19 cellular contexts compared by ENCODE assay signal in the genomic region with DNA sequence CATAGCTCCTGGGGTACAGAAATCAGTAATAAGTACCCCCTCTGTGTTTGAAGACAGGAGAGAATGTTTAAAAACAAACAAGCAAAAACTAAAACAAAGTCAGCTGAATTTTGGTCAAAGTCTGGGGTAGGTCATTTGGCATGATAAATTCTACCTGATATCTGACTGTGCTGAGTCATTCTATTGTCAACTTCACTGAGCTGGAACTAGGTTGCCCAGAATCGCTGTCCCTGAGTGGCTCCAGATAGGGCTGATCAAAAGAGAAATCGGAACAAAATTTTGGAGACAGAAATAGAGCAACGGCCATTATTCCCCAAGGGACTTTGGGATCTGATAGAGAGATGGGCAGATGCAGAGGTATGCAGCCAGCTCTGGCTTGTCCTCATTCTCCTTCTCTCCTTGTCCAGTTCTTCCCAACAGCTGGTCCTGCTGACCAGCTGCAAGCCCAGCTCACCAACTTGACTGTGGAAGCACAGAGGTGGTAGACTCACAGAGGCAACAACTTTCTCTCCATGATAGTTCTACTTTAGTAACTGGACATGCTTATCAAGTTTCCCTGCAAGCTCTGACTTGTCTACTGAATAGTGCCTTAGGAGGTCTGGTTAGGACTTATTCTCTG. TPM values are rescaled to one million over a fixed set of nuclear protein-coding genes. Genes with fewer than 3 reads are reported as not detected.
A peak's percentile ranks its signal among the peaks of the same experiment; 100 is the strongest.
DNase-seq lines count a peak whose midpoint lies in the region; ATAC-seq, FAIRE-seq and TF ChIP-seq lines count a peak whose summit lies in the region.
"Had no signal": no experiment of that assay in that cellular context is flagged by ENCODE, and none has a peak within 500 bp of the region (broad histone marks: within the 10 kb centered on the region; RNA-seq: fewer than 3 reads in every experiment).

No MANE protein-coding gene starts in this region.

- WGBS in GM12878 (ENCODE audit: insufficient coverage, insufficient replicate concordance, low lambda C conversion rate, missing lambda C conversion rate), result 7% methylated on average over 3 of the region's 3 CpGs
- WGBS in mesendoderm (ENCODE audit: extremely low coverage, insufficient coverage, low lambda C conversion rate), result no CpG with 5 or more reads among the region's 3 CpGs

- H3K4me3 Mint-ChIP-seq in activated T-helper 2 cell treated with anti-CD3 and anti-CD28 coated beads, Interferon-gamma antibody, Interleukin-2, Interleukin-4, amounts not matched to agents 10 μg/mL and 5 μg/mL and 100 μg/mL, durations not matched to agents 14 hours and 24 hours and 36 hours (ENCODE audit: low read depth), result no peak overlapping the region
- H3K4me3 Mint-ChIP-seq: activated T-helper 17 cell treated with anti-CD3 and anti-CD28 coated beads, Interleukin-2, amount 50 U/mL, for 72 hours; central memory CD8-positive, alpha-beta T cell had no signal

- no peak overlapping the region for H2AFZ ChIP-seq in GM12878 (ENCODE audit: control insufficient read depth, low read depth, low read length)

- peaks cover 3% of the 10 kb centered on the region for H3K27me3 Mint-ChIP-seq in activated T-helper 2 cell treated with anti-CD3 and anti-CD28 coated beads, Interferon-gamma antibody, Interleukin-2, Interleukin-4, amounts not matched to agents 10 μg/mL and 5 μg/mL and 100 μg/mL, durations not matched to agents 14 hours and 24 hours and 36 hours (ENCODE audit: low read depth)

- H3K4ac ChIP-seq in mesendoderm (ENCODE audit: low read depth, low read length), result peak overlapping the region; percentile 55

- H3K23ac ChIP-seq in mesendoderm (ENCODE audit: low read length), result no peak overlapping the region

- DNase-seq in GM12878 (ENCODE audit: low read depth, low spot score) (no peak), mesendoderm (peak; percentile 26), vagina (ENCODE audit: extremely low spot score in 2 of 2) (no peak)
- no peak for DNase-seq in activated T-helper 2 cell treated with anti-CD3 and anti-CD28 coated beads, Interferon-gamma antibody, Interleukin-2, Interleukin-4, amounts not matched to agents 10 μg/mL and 5 μg/mL and 100 μg/mL, durations not matched to agents 14 hours and 24 hours and 36 hours (ENCODE audit: low spot score)
- DNase-seq: activated CD4-positive, CD25-positive, alpha-beta regulatory T cell treated with anti-CD3 and anti-CD28 coated beads, Interleukin-2, amount 50 U/mL, for 72 hours; effector CD4-positive, alpha-beta T cell; KBM-7; NCI-H1105; NCI-H69; T-helper 9 cell had no signal

- peak overlapping the region; percentile 87 for H2BK5ac ChIP-seq in mesendoderm (ENCODE audit: low read length)

- peak overlapping the region; percentile 56 for H3K56ac ChIP-seq in mesendoderm (ENCODE audit: low read length)

- TF ChIP-seq EP300 in GM12878 (IDR thresholded peaks at IDR 0.05; ENCODE audit: borderline replicate concordance in 1 of 2, control insufficient read depth in 1 of 2, low read depth in 2 of 2, low read length in 2 of 2), result no peak

- H2BK15ac ChIP-seq in mesendoderm (replicated peaks; ENCODE audit: low read depth), result peak overlapping the region; percentile 79

- H3K9me3 ChIP-seq in GM12878 (replicated peaks; ENCODE audit: control insufficient read depth, insufficient read depth, low read length) (no peaks in the 10 kb centered on the region), vagina (no peaks in the 10 kb centered on the region)
- H3K9me3 ChIP-seq: SJCRH30 had no signal

- H3K27ac ChIP-seq in GM12878 (ENCODE audit: control insufficient read depth, insufficient read depth) (no peak overlapping the region), mesendoderm (ENCODE audit: low read depth, low read length) (peak overlapping the region; percentile 69), vagina (no peak overlapping the region)
- H3K27ac ChIP-seq: HL-60, SJCRH30 had no signal

- no peak overlapping the region for H3K9ac ChIP-seq in GM12878 (ENCODE audit: control insufficient read depth, insufficient read depth, low read length)
- H3K9ac ChIP-seq in mesendoderm (ENCODE audit: low read length), result no peak overlapping the region

- no peak overlapping the region for H3K4me2 ChIP-seq in GM12878 (ENCODE audit: control insufficient read depth, insufficient read depth)
- H3K4me2 ChIP-seq in mesendoderm (ENCODE audit: low read length), result no peak overlapping the region

- H3K79me2 ChIP-seq in GM12878 (ENCODE audit: control insufficient read depth, insufficient read depth, low read length) (no peaks in the 10 kb centered on the region), mesendoderm (ENCODE audit: control insufficient read depth, insufficient read depth, low read length) (no peaks in the 10 kb centered on the region)

- CTCF ChIA-PET in GM12878 (lab: Yijun Ruan, JAX), result no interaction called here

- no peak overlapping the region for H4K8ac ChIP-seq in mesendoderm (ENCODE audit: low read depth, low read length)

- no peak overlapping the region for H3K4me3 ChIP-seq in GM12878
- no peak overlapping the region for H3K4me3 ChIP-seq in mesendoderm (ENCODE audit: low read length)
- no peak overlapping the region for H3K4me3 ChIP-seq in vagina
- H3K4me3 ChIP-seq: SJCRH30 had no signal

- H3K79me1 ChIP-seq in mesendoderm (ENCODE audit: low read length), result no peaks in the 10 kb centered on the region

- no peaks in the 10 kb centered on the region for H3K4me1 ChIP-seq in GM12878 (ENCODE audit: control insufficient read depth, insufficient read depth, low read length)
- H3K4me1 ChIP-seq in mesendoderm (ENCODE audit: control insufficient read depth, low read depth, low read length), result peaks cover 13% of the 10 kb centered on the region
- H3K4me1 ChIP-seq in vagina, result no peaks in the 10 kb centered on the region
- H3K4me1 ChIP-seq: SJCRH30 had no signal

- intact Hi-C loops in GM12878 (cut with micrococcal nuclease; ENCODE audit: unreplicated experiment) (no loop called here), vagina (cut with DNase I) (no loop called here)
- intact Hi-C loops in activated T-helper 2 cell treated with anti-CD3 and anti-CD28 coated beads, Interferon-gamma antibody, Interleukin-2, Interleukin-4, amounts not matched to agents 10 μg/mL and 5 μg/mL and 100 μg/mL, durations not matched to agents 14 hours and 24 hours and 36 hours (cut with micrococcal nuclease), result no loop called here

- peak overlapping the region; percentile 34 for H2BK120ac ChIP-seq in mesendoderm (ENCODE audit: low read depth, low read length)

- peak overlapping the region; percentile 46 for H3K18ac ChIP-seq in mesendoderm (ENCODE audit: low read length)

- no peaks in the 10 kb centered on the region for H3K9me3 Mint-ChIP-seq in activated T-helper 2 cell treated with anti-CD3 and anti-CD28 coated beads, Interferon-gamma antibody, Interleukin-2, Interleukin-4, amounts not matched to agents 10 μg/mL and 5 μg/mL and 100 μg/mL, durations not matched to agents 14 hours and 24 hours and 36 hours
- H3K9me3 Mint-ChIP-seq: activated T-helper 17 cell treated with anti-CD3 and anti-CD28 coated beads, Interleukin-2, amount 50 U/mL, for 72 hours; central memory CD8-positive, alpha-beta T cell had no signal

- TF ChIP-seq POLR2A in GM18505 (IDR thresholded peaks at IDR 0.05; ENCODE audit: borderline replicate concordance, extremely low read depth, insufficient read depth, insufficient read length) (no peak), GM12878 (IDR thresholded peaks at IDR 0.05; ENCODE audit: low read depth, low read length) (no peak), vagina (IDR thresholded peaks at IDR 0.05) (no peak)

- in situ Hi-C loops in GM12878 (cut with MboI), result no loop called here

- no peak overlapping the region for H2AK5ac ChIP-seq in mesendoderm (ENCODE audit: low read length)

- no peaks in the 10 kb centered on the region for H3K4me1 Mint-ChIP-seq in activated T-helper 2 cell treated with anti-CD3 and anti-CD28 coated beads, Interferon-gamma antibody, Interleukin-2, Interleukin-4, amounts not matched to agents 10 μg/mL and 5 μg/mL and 100 μg/mL, durations not matched to agents 14 hours and 24 hours and 36 hours (ENCODE audit: low read depth)
- H3K4me1 Mint-ChIP-seq: activated T-helper 17 cell treated with anti-CD3 and anti-CD28 coated beads, Interleukin-2, amount 50 U/mL, for 72 hours; central memory CD8-positive, alpha-beta T cell had no signal

- no peak for TF ChIP-seq RAD21 in GM12878 (IDR thresholded peaks at IDR 0.05; ENCODE audit: insufficient read depth, low read depth, low read length)

- SMC1A ChIA-PET in GM12878 (lab: Charles Lee; ENCODE audit: uncharacterized antibody, unreplicated experiment), result no interaction called here

- H3K36me3 ChIP-seq in GM12878 (ENCODE audit: control insufficient read depth in 2 of 2, insufficient read depth in 2 of 2, low read length in 1 of 2) (no peaks in the 10 kb centered on the region), mesendoderm (ENCODE audit: control insufficient read depth, insufficient read depth, low read length) (no peaks in the 10 kb centered on the region), vagina (no peaks in the 10 kb centered on the region)
- H3K36me3 ChIP-seq: SJCRH30 had no signal

- no peaks in the 10 kb centered on the region for H3K36me3 Mint-ChIP-seq in activated T-helper 2 cell treated with anti-CD3 and anti-CD28 coated beads, Interferon-gamma antibody, Interleukin-2, Interleukin-4, amounts not matched to agents 10 μg/mL and 5 μg/mL and 100 μg/mL, durations not matched to agents 14 hours and 24 hours and 36 hours (ENCODE audit: low read depth)

- TF ChIP-seq CTCF in GM12878 (IDR thresholded peaks at IDR 0.05 in 2 of 3, conservative IDR thresholded peaks at IDR 0.05 in 1 of 3; ENCODE audit: control insufficient read depth in 2 of 3, extremely low read depth in 1 of 3, insufficient read depth in 1 of 3, low read depth in 3 of 3, low read length in 3 of 3) (no peak), vagina (IDR thresholded peaks at IDR 0.05) (no peak)

- POLR2A ChIA-PET in GM12878 (lab: Charles Lee), result no interaction called here

- ATAC-seq in GM18505 (IDR thresholded peaks at IDR 0.05; ENCODE audit: unreplicated experiment) (peak; percentile 34), HG02885 (IDR thresholded peaks at IDR 0.05; ENCODE audit: poor library complexity, unreplicated experiment) (peak; percentile 41), GM12878 (peak; percentile 75), HG02970 (IDR thresholded peaks at IDR 0.05; ENCODE audit: low FRiP score, unreplicated experiment) (no peak), GM18873 (IDR thresholded peaks at IDR 0.05; ENCODE audit: low FRiP score, unreplicated experiment) (no peak)
- ATAC-seq: activated T-helper 17 cell treated with anti-CD3 and anti-CD28 coated beads, Interleukin-2, amount 50 U/mL, for 72 hours; sciatic nerve had no signal

- FAIRE-seq in GM12878 (lab: Jason Lieb, UNC), result no peak

- no TSS peak for BruUV-seq in GM12878 (replicated peaks; lab: Mats Ljungman, UMichigan)

- peak overlapping the region; percentile 42 for H4K5ac ChIP-seq in mesendoderm (ENCODE audit: low read length)

- H4K20me1 ChIP-seq in GM12878 (ENCODE audit: control insufficient read depth, insufficient read depth), result no peaks in the 10 kb centered on the region

- H3K27me3 ChIP-seq in GM12878 (replicated peaks in 1 of 2; ENCODE audit: control insufficient read depth in 2 of 2, insufficient read depth in 2 of 2, low read length in 1 of 2) (no peaks in the 10 kb centered on the region), mesendoderm (ENCODE audit: insufficient read depth, low read length, poor library complexity) (no peaks in the 10 kb centered on the region), vagina (no peaks in the 10 kb centered on the region)
- H3K27me3 ChIP-seq: SJCRH30 had no signal

- RAD21 ChIA-PET in GM12878 (lab: Charles Lee; ENCODE audit: unreplicated experiment), result no interaction called here

- H3K27ac Mint-ChIP-seq in activated T-helper 2 cell treated with anti-CD3 and anti-CD28 coated beads, Interferon-gamma antibody, Interleukin-2, Interleukin-4, amounts not matched to agents 10 μg/mL and 5 μg/mL and 100 μg/mL, durations not matched to agents 14 hours and 24 hours and 36 hours, result no peak overlapping the region
- H3K27ac Mint-ChIP-seq: activated T-helper 17 cell treated with anti-CD3 and anti-CD28 coated beads, Interleukin-2, amount 50 U/mL, for 72 hours had no signal

RNA-seq across cellular contexts. Expression of a gene that starts 57.3 kb away (rescaled TPM):
- not detected in 2 replicates for total RNA-seq in GM12878 (2013; cell fraction: nucleolus; rRNA removed)
- total RNA-seq in GM12878 (2014; rRNA removed), result not detected in 2 replicates
- not detected in 2 replicates for total RNA-seq in GM12878 (2014; rRNA removed; fragmentation: Illumina TruSeq; extraction: Trizol)
- total RNA-seq in GM12878 (2021), result 0.08 TPM in 1 of 2 replicates, not detected in the other
- not detected for polyA plus RNA-seq in GM12878 (2011; ENCODE audit: low read depth)
- 0.01 and 0.04 TPM in 2 replicates for polyA plus RNA-seq in GM12878 (2011; rRNA removed)
- not detected in 2 replicates for polyA plus RNA-seq in GM12878 (2011; cell fraction: cytosol; rRNA removed)
- 0.04 TPM in 1 of 2 replicates, not detected in the other for polyA plus RNA-seq in GM12878 (2011; cell fraction: nucleus; rRNA removed)
- 0.04 TPM in 1 of 2 replicates, not detected in the other for polyA plus RNA-seq in GM12878 (2012)
- polyA plus RNA-seq in GM12878 (2014; fragmentation: Illumina TruSeq; extraction: Trizol), result 0.03 TPM in 1 of 2 replicates, not detected in the other
- not detected for polyA plus RNA-seq in GM12878 (2014; fragmentation: Nextera tagmentation; extraction: Ambion mirVana)
- polyA plus RNA-seq in GM12878 (2014; rRNA removed), result not detected in 2 replicates
- polyA plus RNA-seq in GM12878 (2016; fragmentation: Nextera tagmentation; extraction: Ambion mirVana), result under 1 TPM in 1 of 2 experiments, not detected in 1; 0.04 TPM
- polyA minus RNA-seq in GM12878 (2011; rRNA and poly(A)+ RNA removed), result not detected in 2 replicates
- not detected in 2 replicates for polyA minus RNA-seq in GM12878 (2011; cell fraction: cytosol; rRNA and poly(A)+ RNA removed)
- not detected in 2 replicates for polyA minus RNA-seq in GM12878 (2011; cell fraction: nucleus; rRNA and poly(A)+ RNA removed)
- polyA plus RNA-seq in mesendoderm (2013, experiment 1 of 2), result 0.31 TPM
- polyA plus RNA-seq in mesendoderm (2013, experiment 2 of 2), result 0.32 TPM
- not detected in 2 replicates for total RNA-seq in activated T-helper 2 cell treated with anti-CD3 and anti-CD28 coated beads, Interferon-gamma antibody, Interleukin-2, Interleukin-4, amounts not matched to agents 10 μg/mL and 5 μg/mL and 100 μg/mL, durations not matched to agents 14 hours and 24 hours and 36 hours
- total RNA-seq in vagina, result 7.4 TPM
- total RNA-seq: activated T-helper 17 cell treated with anti-CD3 and anti-CD28 coated beads, Interleukin-2, amount 50 U/mL, for 72 hours; SJCRH30 had no signal

Comparison
In these comparisons a context has a peak if more than half of its experiments do, and no peak if none do; other contexts are left out.
1. ATAC-seq: peak in GM18505 (single experiment), HG02885 (single experiment) and GM12878 (single experiment); none in HG02970 (single experiment) and GM18873 (single experiment).